ENCODE assay signal across 8 cellular contexts in genomic region chrX:30653415-30654131, GRCh38. TPM values are rescaled to one million over a fixed set of nuclear protein-coding genes. Genes with fewer than 3 reads are reported as not detected.
DNase-seq lines count a peak whose midpoint lies in the region; ATAC-seq and TF ChIP-seq lines count a peak whose summit lies in the region.

GK (plus strand) TSS chrX:30653423; CDS start chrX:30653538, 115 bp downstream.

- H3K4me1 Mint-ChIP-seq in Calu3 (ENCODE audit: low read depth, unreplicated experiment), result peaks cover 37% of the 10 kb centered on the region
- peaks cover 45% of the 10 kb centered on the region for H3K4me1 Mint-ChIP-seq in activated CD8-positive, alpha-beta T cell treated with anti-CD3 and anti-CD28 coated beads for 36 hours (ENCODE audit: low read depth)
- peaks cover 4% of the 10 kb centered on the region for H3K4me1 Mint-ChIP-seq in neural progenitor cell

- no peak within 1 kb of the TSS for H3K9ac ChIP-seq in neural progenitor cell

- BruUV-seq in Calu3 (replicated peaks; lab: Mats Ljungman, UMichigan), result no TSS peak

- intact Hi-C loops in Calu3 (cut with micrococcal nuclease; ENCODE audit: unreplicated experiment), result loop anchor here (1.0 kb wide), 1 partner anchor 25 kb away; no protein-coding TSS in a partner anchor
- intact Hi-C loops in activated CD8-positive, alpha-beta T cell treated with anti-CD3 and anti-CD28 coated beads for 36 hours (cut with micrococcal nuclease), result loop anchor here (10.0 kb wide), 1 partner anchor 79 kb away; the partner anchor contains the start of gene TASL

- H3K4me3 ChIP-seq in fibroblast of pulmonary artery (replicated peaks; ENCODE audit: low read depth, low read length) (peak within 1 kb of the TSS; percentile 68), neural progenitor cell (peak within 1 kb of the TSS; percentile 54)

- peak within 1 kb of the TSS; percentile 75 for H3K4me2 ChIP-seq in neural progenitor cell

- POLR2A ChIA-PET in activated CD8-positive, alpha-beta T cell treated with anti-CD3 and anti-CD28 coated beads for 36 hours (lab: Charles Lee), result interaction anchor here (1.2 kb wide), 1 partner anchor 60 kb away, joined by 5 read pairs; no protein-coding TSS in a partner anchor

- DNase-seq in Calu3, result peak; percentile 36
- peak; percentile 26 for DNase-seq in HK-2 (ENCODE audit: unreplicated experiment)
- DNase-seq in activated CD8-positive, alpha-beta T cell treated with anti-CD3 and anti-CD28 coated beads for 36 hours, result peak; percentile 28
- no peak for DNase-seq in fibroblast of pulmonary artery (ENCODE audit: low read depth)
- DNase-seq in neural progenitor cell (ENCODE audit: low spot score), result peak; percentile 39
- no peak for DNase-seq in NCI-H2196 treated with DMSO at 0.1 percent for 48 hours (lab: John Stamatoyannopoulos, UW; ENCODE audit: unreplicated experiment)
- no peak for DNase-seq in KG1 (lab: John Stamatoyannopoulos, UW)

- no peaks in the 10 kb centered on the region for H3K4me1 ChIP-seq in neural progenitor cell

- H3K27me3 Mint-ChIP-seq in Calu3 (ENCODE audit: unreplicated experiment), result no peaks in the 10 kb centered on the region
- H3K27me3 Mint-ChIP-seq in activated CD8-positive, alpha-beta T cell treated with anti-CD3 and anti-CD28 coated beads for 36 hours, result no peaks in the 10 kb centered on the region
- no peaks in the 10 kb centered on the region for H3K27me3 Mint-ChIP-seq in neural progenitor cell (ENCODE audit: insufficient read depth, low read depth)

- no peaks in the 10 kb centered on the region for H4K20me1 ChIP-seq in neural progenitor cell (ENCODE audit: low read depth)

- H3K9me3 Mint-ChIP-seq in Calu3 (ENCODE audit: low read depth, unreplicated experiment), result no peaks in the 10 kb centered on the region
- no peaks in the 10 kb centered on the region for H3K9me3 Mint-ChIP-seq in activated CD8-positive, alpha-beta T cell treated with anti-CD3 and anti-CD28 coated beads for 36 hours
- peaks cover 4% of the 10 kb centered on the region for H3K9me3 Mint-ChIP-seq in neural progenitor cell

- no peak within 1 kb of the TSS for H3K27ac ChIP-seq in neural progenitor cell

- peak within 1 kb of the TSS; percentile 45 for H3K27ac Mint-ChIP-seq in Calu3 (ENCODE audit: unreplicated experiment)
- H3K27ac Mint-ChIP-seq in activated CD8-positive, alpha-beta T cell treated with anti-CD3 and anti-CD28 coated beads for 36 hours, result peak within 1 kb of the TSS; percentile 93
- no peak within 1 kb of the TSS for H3K27ac Mint-ChIP-seq in neural progenitor cell

- TF ChIP-seq CTCF in Calu3 (IDR thresholded peaks at IDR 0.05; ENCODE audit: unreplicated experiment), result no peak
- TF ChIP-seq CTCF in activated CD8-positive, alpha-beta T cell treated with anti-CD3 and anti-CD28 coated beads for 36 hours (IDR thresholded peaks at IDR 0.05), result no peak
- no peak for TF ChIP-seq CTCF in fibroblast of pulmonary artery (IDR thresholded peaks at IDR 0.05; ENCODE audit: low read length, missing control alignments)
- no peak for TF ChIP-seq CTCF in neural progenitor cell (IDR thresholded peaks at IDR 0.05)

- no peaks in the 10 kb centered on the region for H3K9me3 ChIP-seq in neural progenitor cell (ENCODE audit: low read depth)

- H3F3A ChIP-seq in neural progenitor cell (ENCODE audit: low read depth), result no peaks in the 10 kb centered on the region

- ATAC-seq in GM19467 (IDR thresholded peaks at IDR 0.05; ENCODE audit: unreplicated experiment), result peak; percentile 55
- peak; percentile 10 for ATAC-seq in activated CD8-positive, alpha-beta T cell treated with anti-CD3 and anti-CD28 coated beads for 36 hours

- H2AFZ ChIP-seq in neural progenitor cell (replicated peaks), result peak within 1 kb of the TSS; percentile 63

- H3K4me3 Mint-ChIP-seq in Calu3 (ENCODE audit: low read depth, unreplicated experiment) (peak within 1 kb of the TSS; percentile 92), neural progenitor cell (peak within 1 kb of the TSS; percentile 88)
- H3K4me3 Mint-ChIP-seq in activated CD8-positive, alpha-beta T cell treated with anti-CD3 and anti-CD28 coated beads for 36 hours, result peak within 1 kb of the TSS; percentile 86

- H3K79me2 ChIP-seq in neural progenitor cell (ENCODE audit: low read depth), result no peaks in the 10 kb centered on the region

- no peaks in the 10 kb centered on the region for H3K36me3 ChIP-seq in neural progenitor cell

- CTCF ChIA-PET in Calu3 (lab: Charles Lee), result no interaction called here
- CTCF ChIA-PET in activated CD8-positive, alpha-beta T cell treated with anti-CD3 and anti-CD28 coated beads for 36 hours (lab: Charles Lee), result no interaction called here

- no peaks in the 10 kb centered on the region for H3K27me3 ChIP-seq in neural progenitor cell

- H3K36me3 Mint-ChIP-seq in Calu3 (ENCODE audit: insufficient read depth, unreplicated experiment) (peaks cover 22% of the 10 kb centered on the region), neural progenitor cell (peaks cover 4% of the 10 kb centered on the region)
- peaks cover 12% of the 10 kb centered on the region for H3K36me3 Mint-ChIP-seq in activated CD8-positive, alpha-beta T cell treated with anti-CD3 and anti-CD28 coated beads for 36 hours (ENCODE audit: low read depth)

RNA-seq across cellular contexts. Expression of gene GK, which starts in this region (rescaled TPM):
- 14.3 and 15.2 TPM in 2 replicates for total RNA-seq in Calu3 (2022)
- total RNA-seq in activated CD8-positive, alpha-beta T cell treated with anti-CD3 and anti-CD28 coated beads for 36 hours, result 10 to 100 TPM; 27.6 to 27.7 TPM
- total RNA-seq in neural progenitor cell (ENCODE audit: low replicate concordance), result 2.8 and 4.4 TPM in 2 replicates

Comparison
In these comparisons a context has a peak if more than half of its experiments do, and no peak if none do; other contexts are left out.
1. DNase-seq: peak in Calu3 (single experiment), HK-2 (single experiment), activated CD8-positive, alpha-beta T cell treated with anti-CD3 and anti-CD28 coated beads for 36 hours (single experiment) and neural progenitor cell (single experiment); none in fibroblast of pulmonary artery (single experiment), NCI-H2196 treated with DMSO at 0.1 percent for 48 hours (single experiment) and KG1 (single experiment).
2. Peak in every context shown above with its lines, with median percentiles within 50 percentile points of each other: H3K4me3 Mint-ChIP-seq.